ENCODE assay signal across 12 cellular contexts in the genomic region with DNA sequence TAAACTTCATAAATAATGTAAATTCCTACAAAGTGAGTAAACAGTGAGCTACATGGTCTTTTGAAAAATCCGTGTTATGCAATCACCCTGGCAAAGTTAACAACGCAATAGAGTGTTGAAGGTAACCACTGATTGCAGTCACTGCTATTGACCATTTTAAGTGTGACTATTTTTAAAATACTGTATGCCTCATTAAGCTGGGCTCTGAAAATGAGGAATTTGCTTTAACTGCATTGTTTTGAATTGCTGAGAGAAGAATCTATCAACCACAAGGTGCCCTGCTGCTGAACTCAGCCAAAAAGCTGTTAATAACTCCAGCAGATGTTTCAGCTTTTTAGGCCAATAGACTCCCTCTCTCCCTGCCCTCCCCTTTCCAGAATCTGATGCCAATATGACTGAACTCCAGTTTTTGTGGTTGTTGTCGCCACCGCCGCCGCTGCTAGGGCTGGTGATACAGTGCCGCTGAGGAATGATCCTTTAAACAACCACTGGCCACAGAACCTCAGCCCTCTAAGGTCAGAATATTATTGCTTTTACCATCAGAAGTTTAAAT. TPM values are rescaled to one million over a fixed set of nuclear protein-coding genes. Genes with fewer than 3 reads are reported as not detected.
DNase-seq lines count a peak whose midpoint lies in the region; ATAC-seq and TF ChIP-seq lines count a peak whose summit lies in the region.
"Had no signal": no experiment of that assay in that cellular context is flagged by ENCODE, and none has a peak within 500 bp of the region (broad histone marks: within the 10 kb centered on the region; RNA-seq: fewer than 3 reads in every experiment).

No MANE protein-coding gene starts in this region.

- intact Hi-C loops in spleen (cut with DNase I; ENCODE audit: low total_unique reads): no loop called here
- intact Hi-C loops in activated naive CD4-positive, alpha-beta T cell treated with anti-CD3 and anti-CD28 coated beads for 36 hours (cut with micrococcal nuclease): no loop called here

- no peaks in the 10 kb centered on the region for H3K9me3 Mint-ChIP-seq in nephron
- H3K9me3 Mint-ChIP-seq in activated naive CD4-positive, alpha-beta T cell treated with anti-CD3 and anti-CD28 coated beads for 36 hours: no peaks in the 10 kb centered on the region
- H3K9me3 Mint-ChIP-seq: activated T-helper 2 cell treated with anti-CD3 and anti-CD28 coated beads, Interferon-gamma antibody, Interleukin-2, Interleukin-4, amounts not matched to agents 10 μg/mL and 5 μg/mL and 100 μg/mL, durations not matched to agents 14 hours and 24 hours and 36 hours had no signal

- DNase-seq in BJ (ENCODE audit: low read depth) (peak; percentile 91), NCI-H2171 treated with DMSO at 0.1 percent for 48 hours (lab: John Stamatoyannopoulos, UW) (peak; percentile 98), epithelial cell of proximal tubule (ENCODE audit: low read depth) (peak; percentile 76), spleen (no peak)
- no peak for DNase-seq in activated naive CD4-positive, alpha-beta T cell treated with anti-CD3 and anti-CD28 coated beads for 36 hours
- DNase-seq: NCI-H1105, T-helper 9 cell had no signal

- CTCF ChIA-PET in BJ (lab: Yijun Ruan, JAX): interaction anchor here (1.0 to 2.6 kb wide), 3 partner anchors 27 to 35 kb away, joined by 3 to 8 read pairs (median 4); a partner anchor contains a TSS
- CTCF ChIA-PET in activated naive CD4-positive, alpha-beta T cell treated with anti-CD3 and anti-CD28 coated beads for 36 hours (lab: Charles Lee): no interaction called here

- no peaks in the 10 kb centered on the region for H3K9me3 ChIP-seq in spleen

- H3K27ac Mint-ChIP-seq in nephron: peak overlapping the region; percentile 18 to 88 (median 51)
- no peak overlapping the region for H3K27ac Mint-ChIP-seq in activated naive CD4-positive, alpha-beta T cell treated with anti-CD3 and anti-CD28 coated beads for 36 hours
- H3K27ac Mint-ChIP-seq: activated T-helper 2 cell treated with anti-CD3 and anti-CD28 coated beads, Interferon-gamma antibody, Interleukin-2, Interleukin-4, amounts not matched to agents 10 μg/mL and 5 μg/mL and 100 μg/mL, durations not matched to agents 14 hours and 24 hours and 36 hours had no signal

- no peaks in the 10 kb centered on the region for H3K36me3 Mint-ChIP-seq in nephron (ENCODE audit: low read depth)
- H3K36me3 Mint-ChIP-seq in activated naive CD4-positive, alpha-beta T cell treated with anti-CD3 and anti-CD28 coated beads for 36 hours (ENCODE audit: low read depth): no peaks in the 10 kb centered on the region

- no peak overlapping the region for H3K4me3 ChIP-seq in BJ (ENCODE audit: low read depth, low read length)
- no peak overlapping the region for H3K4me3 ChIP-seq in epithelial cell of proximal tubule (ENCODE audit: low read depth, low read length)
- no peak overlapping the region for H3K4me3 ChIP-seq in spleen

- POLR2A ChIA-PET in BJ (lab: Charles Lee): no interaction called here

- no peak for TF ChIP-seq POLR2A in spleen (IDR thresholded peaks at IDR 0.05)

- H3K27me3 ChIP-seq in BJ (ENCODE audit: control insufficient read depth, insufficient read depth, low read length): no peaks in the 10 kb centered on the region
- H3K27me3 ChIP-seq in spleen (replicated peaks in 1 of 7): no peaks in the 10 kb centered on the region

- H3K4me1 ChIP-seq in spleen: peaks cover 0 to 3% (median 0%) of the 10 kb centered on the region in 6 donors

- TF ChIP-seq CTCF in BJ (IDR thresholded peaks at IDR 0.05; ENCODE audit: insufficient read depth, low read depth, low read length): no peak
- no peak for TF ChIP-seq CTCF in epithelial cell of proximal tubule (conservative IDR thresholded peaks at IDR 0.05; ENCODE audit: low read depth, low read length)
- TF ChIP-seq CTCF in nephron (IDR thresholded peaks at IDR 0.05; ENCODE audit: unreplicated experiment in 3 of 3): no peak
- no peak for TF ChIP-seq CTCF in spleen (IDR thresholded peaks at IDR 0.05 in 8 of 11, conservative IDR thresholded peaks at IDR 0.05 in 3 of 11)

- H3K36me3 ChIP-seq in BJ (ENCODE audit: control insufficient read depth, insufficient read depth, low read length) (no peaks in the 10 kb centered on the region), spleen (no peaks in the 10 kb centered on the region)

- H3K27me3 Mint-ChIP-seq in nephron (ENCODE audit: low read depth): no peaks in the 10 kb centered on the region
- H3K27me3 Mint-ChIP-seq in activated naive CD4-positive, alpha-beta T cell treated with anti-CD3 and anti-CD28 coated beads for 36 hours (ENCODE audit: low read depth): no peaks in the 10 kb centered on the region

- 70 to 78% (median 73%) methylated on average over 7 of the region's 7 CpGs for WGBS in spleen, 5 donors

- H3K27ac ChIP-seq in spleen: peak overlapping the region in 1 of 8 donors; percentile 19
- H3K27ac ChIP-seq: epithelial cell of prostate had no signal

- peak overlapping the region in 2 of 3 experiments; percentile 40 to 55 for H3K4me3 Mint-ChIP-seq in nephron
- no peak overlapping the region for H3K4me3 Mint-ChIP-seq in activated naive CD4-positive, alpha-beta T cell treated with anti-CD3 and anti-CD28 coated beads for 36 hours

- ATAC-seq in HG02588 (IDR thresholded peaks at IDR 0.05; ENCODE audit: unreplicated experiment) (no peak), HG03135 (IDR thresholded peaks at IDR 0.05; ENCODE audit: unreplicated experiment) (no peak)

- peaks cover 35% of the 10 kb centered on the region for H3K4me1 Mint-ChIP-seq in nephron
- H3K4me1 Mint-ChIP-seq in activated naive CD4-positive, alpha-beta T cell treated with anti-CD3 and anti-CD28 coated beads for 36 hours (ENCODE audit: low read depth): no peaks in the 10 kb centered on the region

RNA-seq across cellular contexts. Expression of a gene that starts 35.3 kb away (rescaled TPM):
- 58.4 and 67.4 TPM in 2 replicates for polyA plus RNA-seq in BJ (2011; rRNA removed)
- 162 and 201 TPM in 2 replicates for polyA minus RNA-seq in BJ (2011; rRNA and poly(A)+ RNA removed)
- total RNA-seq in epithelial cell of proximal tubule: 30.4 and 31.6 TPM in 2 replicates
- 100 to 1,000 TPM; 163 to 252 (median 194) TPM for total RNA-seq in spleen
- polyA plus RNA-seq in spleen: 10 to 100 TPM; 41.9 to 52.8 (median 49.3) TPM
- total RNA-seq in activated naive CD4-positive, alpha-beta T cell treated with anti-CD3 and anti-CD28 coated beads for 36 hours: 10 to 100 TPM; 87.8 to 89.9 TPM

Comparison
In these comparisons a context has a peak if more than half of its experiments do, and no peak if none do; other contexts are left out.
1. DNase-seq: peak in BJ (single experiment), NCI-H2171 treated with DMSO at 0.1 percent for 48 hours (single experiment) and epithelial cell of proximal tubule (single experiment); none in spleen (single experiment) and activated naive CD4-positive, alpha-beta T cell treated with anti-CD3 and anti-CD28 coated beads for 36 hours (single experiment).